In the genomic region with DNA sequence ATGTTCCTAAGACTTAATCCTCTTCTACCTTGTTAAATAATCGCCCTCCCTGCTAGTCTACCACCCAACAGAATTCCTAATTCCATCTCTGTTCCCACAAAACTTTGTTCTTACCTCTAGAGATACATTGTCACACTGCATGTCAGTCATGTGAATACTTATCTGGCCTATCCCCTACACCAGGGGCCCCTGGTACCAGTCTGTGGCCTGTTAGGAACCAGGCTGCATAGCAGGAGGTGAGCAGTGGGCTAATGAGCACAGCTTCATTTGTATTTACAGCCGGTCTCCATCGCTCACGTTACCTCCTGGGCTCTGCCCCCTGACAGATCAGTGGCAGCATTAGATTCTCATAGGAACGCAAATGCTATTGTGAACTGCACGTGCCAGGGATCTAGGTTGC, we compare ENCODE assay signal across 1 cellular context.
TF ChIP-seq lines count a peak whose summit lies in the region.

No MANE protein-coding gene starts in this region.

TF ChIP-seq in WTC11, 78 proteins besides CTCF, POLR2A, EP300 and RAD21 (continued from another document):
- TF ChIP-seq, protein P1, sequence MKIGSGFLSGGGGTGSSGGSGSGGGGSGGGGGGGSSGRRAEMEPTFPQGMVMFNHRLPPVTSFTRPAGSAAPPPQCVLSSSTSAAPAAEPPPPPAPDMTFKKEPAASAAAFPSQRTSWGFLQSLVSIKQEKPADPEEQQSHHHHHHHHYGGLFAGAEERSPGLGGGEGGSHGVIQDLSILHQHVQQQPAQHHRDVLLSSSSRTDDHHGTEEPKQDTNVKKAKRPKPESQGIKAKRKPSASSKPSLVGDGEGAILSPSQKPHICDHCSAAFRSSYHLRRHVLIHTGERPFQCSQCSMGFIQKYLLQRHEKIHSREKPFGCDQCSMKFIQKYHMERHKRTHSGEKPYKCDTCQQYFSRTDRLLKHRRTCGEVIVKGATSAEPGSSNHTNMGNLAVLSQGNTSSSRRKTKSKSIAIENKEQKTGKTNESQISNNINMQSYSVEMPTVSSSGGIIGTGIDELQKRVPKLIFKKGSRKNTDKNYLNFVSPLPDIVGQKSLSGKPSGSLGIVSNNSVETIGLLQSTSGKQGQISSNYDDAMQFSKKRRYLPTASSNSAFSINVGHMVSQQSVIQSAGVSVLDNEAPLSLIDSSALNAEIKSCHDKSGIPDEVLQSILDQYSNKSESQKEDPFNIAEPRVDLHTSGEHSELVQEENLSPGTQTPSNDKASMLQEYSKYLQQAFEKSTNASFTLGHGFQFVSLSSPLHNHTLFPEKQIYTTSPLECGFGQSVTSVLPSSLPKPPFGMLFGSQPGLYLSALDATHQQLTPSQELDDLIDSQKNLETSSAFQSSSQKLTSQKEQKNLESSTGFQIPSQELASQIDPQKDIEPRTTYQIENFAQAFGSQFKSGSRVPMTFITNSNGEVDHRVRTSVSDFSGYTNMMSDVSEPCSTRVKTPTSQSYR (CRISPR knock-in tag; IDR thresholded peaks at IDR 0.05) = no peak
- TF ChIP-seq GTF2I (CRISPR knock-in tag; conservative IDR thresholded peaks at IDR 0.05) = no peak
